Comparison of ENCODE assay signal across 12 cellular contexts in genomic region chr11:27934830-27935145, GRCh38.
DNase-seq lines count a peak whose midpoint lies in the region; ATAC-seq and TF ChIP-seq lines count a peak whose summit lies in the region.
"Had no signal": no experiment of that assay in that cellular context is flagged by ENCODE, and none has a peak within 500 bp of the region (broad histone marks: within the 10 kb centered on the region; RNA-seq: fewer than 3 reads in every experiment).

No MANE protein-coding gene starts in this region.

- H3K27me3 ChIP-seq in foreskin keratinocyte: no peaks in the 10 kb centered on the region

- CTCF ChIA-PET in activated CD4-positive, alpha-beta T cell treated with anti-CD3 and anti-CD28 coated beads for 36 hours (lab: Charles Lee): interaction anchor here (0.8 kb wide), 1 partner anchor 1961 kb away, joined by 3 read pairs; no protein-coding TSS in a partner anchor

- peaks cover 16% of the 10 kb centered on the region for H3K4me1 ChIP-seq in foreskin keratinocyte

- POLR2A ChIA-PET in activated CD4-positive, alpha-beta T cell treated with anti-CD3 and anti-CD28 coated beads for 36 hours (lab: Charles Lee): no interaction called here

- no peaks in the 10 kb centered on the region for H3K4me1 Mint-ChIP-seq in activated CD4-positive, alpha-beta T cell treated with anti-CD3 and anti-CD28 coated beads for 36 hours

- peak overlapping the region; percentile 55 for H3K27ac ChIP-seq in foreskin keratinocyte

- H3K27ac Mint-ChIP-seq in activated CD4-positive, alpha-beta T cell treated with anti-CD3 and anti-CD28 coated beads for 36 hours: no peak overlapping the region
- H3K27ac Mint-ChIP-seq: activated CD4-positive, alpha-beta memory T cell treated with anti-CD3 and anti-CD28 coated beads for 36 hours had no signal

- intact Hi-C loops in activated CD4-positive, alpha-beta T cell treated with anti-CD3 and anti-CD28 coated beads for 36 hours (cut with DNase I, micrococcal nuclease): no loop called here

- no peaks in the 10 kb centered on the region for H3K36me3 Mint-ChIP-seq in activated CD4-positive, alpha-beta T cell treated with anti-CD3 and anti-CD28 coated beads for 36 hours (ENCODE audit: low read depth)
- H3K36me3 Mint-ChIP-seq: activated CD4-positive, alpha-beta memory T cell treated with anti-CD3 and anti-CD28 coated beads for 36 hours had no signal

- H3K9me3 Mint-ChIP-seq in activated CD4-positive, alpha-beta T cell treated with anti-CD3 and anti-CD28 coated beads for 36 hours (ENCODE audit: low read depth): peaks cover 3% of the 10 kb centered on the region
- H3K9me3 Mint-ChIP-seq: activated CD4-positive, alpha-beta memory T cell treated with anti-CD3 and anti-CD28 coated beads for 36 hours had no signal

- ATAC-seq in foreskin keratinocyte: peak; percentile 88
- ATAC-seq in HG03460 (IDR thresholded peaks at IDR 0.05; ENCODE audit: unreplicated experiment): no peak
- ATAC-seq in activated CD4-positive, alpha-beta T cell treated with anti-CD3 and anti-CD28 coated beads for 36 hours: no peak
- ATAC-seq: Right ventricle myocardium inferior had no signal

- no peak for TF ChIP-seq CTCF in foreskin keratinocyte (conservative IDR thresholded peaks at IDR 0.05)

- H3K27me3 Mint-ChIP-seq in activated CD4-positive, alpha-beta T cell treated with anti-CD3 and anti-CD28 coated beads for 36 hours: peaks cover 2% of the 10 kb centered on the region
- H3K27me3 Mint-ChIP-seq: activated CD4-positive, alpha-beta memory T cell treated with anti-CD3 and anti-CD28 coated beads for 36 hours had no signal

- peak; percentile 97 for DNase-seq in HCEC 1CT
- DNase-seq in SW480 (ENCODE audit: low spot score): peak; percentile 28
- DNase-seq in foreskin keratinocyte: peak; percentile 93 to 97
- DNase-seq in stromal cell of bone marrow (ENCODE audit: low read depth): peak; percentile 85
- no peak for DNase-seq in NCI-H187 (lab: John Stamatoyannopoulos, UW)
- DNase-seq in activated CD4-positive, alpha-beta T cell treated with anti-CD3 and anti-CD28 coated beads for 36 hours: no peak
- DNase-seq: activated CD4-positive, alpha-beta memory T cell treated with anti-CD3 and anti-CD28 coated beads for 36 hours; central memory CD4-positive, alpha-beta T cell; kidney; NCI-H1092 had no signal

- no peak overlapping the region for H3K4me3 Mint-ChIP-seq in activated CD4-positive, alpha-beta T cell treated with anti-CD3 and anti-CD28 coated beads for 36 hours
- H3K4me3 Mint-ChIP-seq: activated CD4-positive, alpha-beta memory T cell treated with anti-CD3 and anti-CD28 coated beads for 36 hours had no signal

Comparison
In these comparisons a context has a peak if more than half of its experiments do, and no peak if none do; other contexts are left out.
1. DNase-seq: peak in HCEC 1CT (single experiment), SW480 (single experiment), foreskin keratinocyte (2 of 2) and stromal cell of bone marrow (single experiment); none in NCI-H187 (0 of 2) and activated CD4-positive, alpha-beta T cell treated with anti-CD3 and anti-CD28 coated beads for 36 hours (single experiment).